25 cellular contexts compared by ENCODE assay signal in the genomic region with DNA sequence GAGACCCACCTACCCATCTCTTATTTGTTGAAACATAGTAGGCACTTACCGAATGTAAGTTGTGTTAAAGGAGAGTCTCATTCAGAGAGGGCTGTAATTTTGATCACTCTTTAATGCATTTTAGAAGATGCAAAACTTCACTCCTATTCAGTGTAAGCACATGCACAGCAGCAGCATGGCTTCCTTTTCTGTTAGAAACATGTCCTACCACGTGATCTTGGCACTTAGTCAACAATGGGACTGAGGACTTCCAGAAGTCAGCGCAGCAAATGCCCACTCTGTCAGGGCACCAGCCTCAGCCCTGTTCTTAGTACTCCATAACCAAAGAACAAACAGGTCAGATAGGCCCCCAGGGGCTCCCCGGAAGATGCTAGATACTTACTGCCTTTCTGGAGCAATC.
"Had no signal": no experiment of that assay in that cellular context is flagged by ENCODE, and none has a peak within 500 bp of the region (broad histone marks: within the 10 kb centered on the region; RNA-seq: fewer than 3 reads in every experiment).

No MANE protein-coding gene starts in this region.

- H3K36me3 Mint-ChIP-seq: activated naive CD8-positive, alpha-beta T cell treated with anti-CD3 and anti-CD28 coated beads for 36 hours had no signal

- H3K36me3 ChIP-seq: ascending aorta, Peyer's patch, SJSA1 had no signal

- H3K27ac ChIP-seq: ascending aorta, KMS-11, Peyer's patch, SJSA1 had no signal

- H3K9me3 ChIP-seq: ascending aorta, Peyer's patch, SJSA1 had no signal

- H3K4me2 ChIP-seq: KMS-11 had no signal

- H3K4me1 Mint-ChIP-seq: activated CD4-positive, alpha-beta T cell treated with anti-CD3 and anti-CD28 coated beads, Interleukin-2, amount 10 ng/mL, durations not matched to agents 24 days and 14 days; activated naive CD8-positive, alpha-beta T cell treated with anti-CD3 and anti-CD28 coated beads for 36 hours; activated T-helper 17 cell treated with anti-CD3 and anti-CD28 coated beads, Interleukin-2, amount 50 U/mL, for 72 hours had no signal

- H3K4me1 ChIP-seq: ascending aorta, Peyer's patch had no signal

- DNase-seq: activated CD4-positive, alpha-beta T cell treated with anti-CD3 and anti-CD28 coated beads, Interleukin-2, amount 10 ng/mL, durations not matched to agents 24 days and 14 days; activated CD4-positive, alpha-beta T cell treated with anti-CD3 and anti-CD28 coated beads, Interleukin-2, amount 50 U/mL, for 4 hours; activated CD8-positive, alpha-beta T cell treated with anti-CD3 and anti-CD28 coated beads for 36 hours; activated effector memory CD4-positive, alpha-beta T cell treated with anti-CD3 and anti-CD28 coated beads, Interleukin-2, amount 50 U/mL, for 16 hours; activated naive CD4-positive, alpha-beta T cell; activated naive CD4-positive, alpha-beta T cell treated with anti-CD3 and anti-CD28 coated beads, Interleukin-2, amount 50 U/mL, for 16 hours; activated naive CD8-positive, alpha-beta T cell treated with anti-CD3 and anti-CD28 coated beads for 36 hours; activated T-cell treated with anti-CD3 and anti-CD28 coated beads, Interleukin-2, amount 50 U/mL, for 1 hour; activated T-cell treated with anti-CD3 and anti-CD28 coated beads, Interleukin-2, amount 50 U/mL, for 72 hours; amniotic stem cell; NCI-H1048; NCI-H146; NCI-H187; NCI-H2029 treated with DMSO at 0.1 percent for 48 hours; NCI-H226; NCI-H446 treated with DMSO at 0.1 percent for 48 hours; NCI-H524; Peyer's patch; RPMI8226; SHP77 treated with DMSO at 0.1 percent for 48 hours had no signal

- H3K4me3 Mint-ChIP-seq: activated CD4-positive, alpha-beta T cell treated with anti-CD3 and anti-CD28 coated beads, Interleukin-2, amount 10 ng/mL, durations not matched to agents 24 days and 14 days; activated CD8-positive, alpha-beta T cell treated with anti-CD3 and anti-CD28 coated beads for 36 hours; activated naive CD8-positive, alpha-beta T cell treated with anti-CD3 and anti-CD28 coated beads for 36 hours; activated T-cell treated with anti-CD3 and anti-CD28 coated beads, Interleukin-2, amount 50 U/mL, for 72 hours; activated T-helper 17 cell treated with anti-CD3 and anti-CD28 coated beads, Interleukin-2, amount 50 U/mL, for 72 hours; T-helper 2 cell treated with Interferon-gamma antibody and Interleukin-4, amounts not matched to agents 5 μg/mL and 100 μg/mL, for 36 hours had no signal

- H3K4me3 ChIP-seq: ascending aorta, Peyer's patch, SJSA1 had no signal

- H3K9ac ChIP-seq: KMS-11 had no signal

- H3K27me3 ChIP-seq: ascending aorta, Peyer's patch, SJSA1 had no signal

- ATAC-seq: activated CD8-positive, alpha-beta T cell treated with anti-CD3 and anti-CD28 coated beads for 36 hours; activated T-cell treated with anti-CD3 and anti-CD28 coated beads, Interleukin-2, amount 50 U/mL, for 72 hours; activated T-helper 17 cell treated with anti-CD3 and anti-CD28 coated beads, Interleukin-2, amount 50 U/mL, for 72 hours had no signal

- H3K27ac Mint-ChIP-seq: activated CD4-positive, alpha-beta T cell treated with anti-CD3 and anti-CD28 coated beads, Interleukin-2, amount 10 ng/mL, durations not matched to agents 24 days and 14 days; activated CD8-positive, alpha-beta T cell treated with anti-CD3 and anti-CD28 coated beads for 36 hours; activated naive CD8-positive, alpha-beta T cell treated with anti-CD3 and anti-CD28 coated beads for 36 hours; activated T-cell treated with anti-CD3 and anti-CD28 coated beads, Interleukin-2, amount 50 U/mL, for 72 hours; activated T-helper 17 cell treated with anti-CD3 and anti-CD28 coated beads, Interleukin-2, amount 50 U/mL, for 72 hours; T-helper 2 cell treated with Interferon-gamma antibody and Interleukin-4, amounts not matched to agents 5 μg/mL and 100 μg/mL, for 36 hours had no signal

- H3K9me3 Mint-ChIP-seq: activated CD4-positive, alpha-beta T cell treated with anti-CD3 and anti-CD28 coated beads, Interleukin-2, amount 10 ng/mL, durations not matched to agents 24 days and 14 days; activated CD8-positive, alpha-beta T cell treated with anti-CD3 and anti-CD28 coated beads for 36 hours; activated naive CD8-positive, alpha-beta T cell treated with anti-CD3 and anti-CD28 coated beads for 36 hours; activated T-cell treated with anti-CD3 and anti-CD28 coated beads, Interleukin-2, amount 50 U/mL, for 72 hours; activated T-helper 17 cell treated with anti-CD3 and anti-CD28 coated beads, Interleukin-2, amount 50 U/mL, for 72 hours; T-helper 2 cell treated with Interferon-gamma antibody and Interleukin-4, amounts not matched to agents 5 μg/mL and 100 μg/mL, for 36 hours had no signal
